2 cellular contexts compared by ENCODE assay signal in the genomic region with DNA sequence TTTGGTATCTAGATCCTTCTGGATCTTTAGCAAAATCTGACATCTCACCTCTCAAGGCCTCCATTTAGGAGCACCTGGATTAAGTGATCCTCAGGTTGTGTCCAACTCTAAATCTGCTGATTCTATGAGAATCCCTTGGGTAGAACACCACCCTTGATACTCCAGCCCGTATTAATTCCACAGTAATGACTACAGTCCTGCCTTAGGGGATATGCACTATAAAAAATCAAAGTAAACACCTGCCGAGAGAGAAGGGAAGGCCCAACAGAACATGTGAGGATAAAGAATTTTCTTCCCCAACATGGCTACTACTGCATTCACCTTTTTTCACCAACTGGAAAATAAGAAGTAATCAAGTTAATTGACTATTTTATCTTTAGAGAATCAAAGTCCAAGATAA.
TF ChIP-seq lines count a peak whose summit lies in the region.

No MANE protein-coding gene starts in this region.

TF ChIP-seq in K562, 482 proteins besides CTCF, POLR2A, EP300 and RAD21:
- 0 out of 2 replicates have a peak, but pooled peaks have one; percentile 33 for TF ChIP-seq ZNF324 (CRISPR knock-in tag; IDR thresholded peaks at IDR 0.05)
- TF ChIP-seq, protein P1, sequence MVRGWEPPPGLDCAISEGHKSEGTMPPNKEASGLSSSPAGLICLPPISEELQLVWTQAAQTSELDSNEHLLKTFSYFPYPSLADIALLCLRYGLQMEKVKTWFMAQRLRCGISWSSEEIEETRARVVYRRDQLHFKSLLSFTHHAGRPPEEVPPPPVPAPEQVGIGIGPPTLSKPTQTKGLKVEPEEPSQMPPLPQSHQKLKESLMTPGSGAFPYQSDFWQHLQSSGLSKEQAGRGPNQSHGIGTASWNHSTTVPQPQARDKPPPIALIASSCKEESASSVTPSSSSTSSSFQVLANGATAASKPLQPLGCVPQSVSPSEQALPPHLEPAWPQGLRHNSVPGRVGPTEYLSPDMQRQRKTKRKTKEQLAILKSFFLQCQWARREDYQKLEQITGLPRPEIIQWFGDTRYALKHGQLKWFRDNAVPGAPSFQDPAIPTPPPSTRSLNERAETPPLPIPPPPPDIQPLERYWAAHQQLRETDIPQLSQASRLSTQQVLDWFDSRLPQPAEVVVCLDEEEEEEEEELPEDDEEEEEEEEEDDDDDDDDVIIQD (CRISPR knock-in tag; IDR thresholded peaks at IDR 0.05), result no peak
- no peak for TF ChIP-seq NR2C1 (IDR thresholded peaks at IDR 0.05)
- no peak for TF ChIP-seq NR2C1 (tag; IDR thresholded peaks at IDR 0.05)
- no peak for TF ChIP-seq SIN3B (IDR thresholded peaks at IDR 0.05; ENCODE audit: low read depth)
- TF ChIP-seq POLR2H (tag; IDR thresholded peaks at IDR 0.05; ENCODE audit: low read depth), result peak; percentile 33
- TF ChIP-seq EP400 (IDR thresholded peaks at IDR 0.05), result 0 out of 2 replicates have a peak, but pooled peaks have one; percentile 6
- no peak for TF ChIP-seq MLLT1 (IDR thresholded peaks at IDR 0.05)
- TF ChIP-seq NFATC3 (IDR thresholded peaks at IDR 0.05), result no peak
- 0 out of 4 replicates have a peak, but pooled peaks of 1 of the 2 experiments have one; percentile 16 for TF ChIP-seq CSDE1 (IDR thresholded peaks at IDR 0.05)
- TF ChIP-seq C11orf30 (IDR thresholded peaks at IDR 0.05; ENCODE audit: low read depth), result peak; percentile 32; the same call in 1 of the 2 replicates
- TF ChIP-seq EHMT2 (IDR thresholded peaks at IDR 0.05), result no peak
- TF ChIP-seq JUND (IDR thresholded peaks at IDR 0.05; ENCODE audit: borderline replicate concordance, low read depth, low read length), result no peak
- no peak for TF ChIP-seq JUND (tag; IDR thresholded peaks at IDR 0.05; ENCODE audit: borderline replicate concordance, low read depth, low read length)
- TF ChIP-seq HDAC8 (tag; IDR thresholded peaks at IDR 0.05), result 0 out of 2 replicates have a peak, but pooled peaks have one; percentile 3

TF ChIP-seq in SK-N-SH, 30 proteins besides CTCF, POLR2A, EP300 and RAD21:
- TF ChIP-seq RCOR1 (IDR thresholded peaks at IDR 0.05; ENCODE audit: low read length) (no peak), FOXM1 (IDR thresholded peaks at IDR 0.05; ENCODE audit: low read depth) (no peak), FOXJ3 (CRISPR knock-in tag; IDR thresholded peaks at IDR 0.05) (no peak), PBX3 (IDR thresholded peaks at IDR 0.05) (no peak), MEF2A (IDR thresholded peaks at IDR 0.05; ENCODE audit: borderline replicate concordance, low read depth) (no peak), RXRA (IDR thresholded peaks at IDR 0.05; ENCODE audit: borderline replicate concordance, low read depth) (no peak), POLR2AphosphoS5 (IDR thresholded peaks at IDR 0.05; ENCODE audit: low read depth, low read length) (no peak), TAF1 (IDR thresholded peaks at IDR 0.05; ENCODE audit: borderline replicate concordance, low read depth, low read length) (no peak), TCF12 (IDR thresholded peaks at IDR 0.05) (no peak), MXI1 (IDR thresholded peaks at IDR 0.05; ENCODE audit: low read depth, low read length) (no peak), FOSL2 (IDR thresholded peaks at IDR 0.05; ENCODE audit: borderline replicate concordance, low read depth) (no peak), NFIC (IDR thresholded peaks at IDR 0.05; ENCODE audit: borderline replicate concordance) (no peak), JUND (IDR thresholded peaks at IDR 0.05) (no peak), SIN3A (IDR thresholded peaks at IDR 0.05; ENCODE audit: borderline replicate concordance, low read depth, low read length) (no peak), NRF1 (IDR thresholded peaks at IDR 0.05; ENCODE audit: low read depth, low read length) (no peak)
- TF ChIP-seq, protein P2, sequence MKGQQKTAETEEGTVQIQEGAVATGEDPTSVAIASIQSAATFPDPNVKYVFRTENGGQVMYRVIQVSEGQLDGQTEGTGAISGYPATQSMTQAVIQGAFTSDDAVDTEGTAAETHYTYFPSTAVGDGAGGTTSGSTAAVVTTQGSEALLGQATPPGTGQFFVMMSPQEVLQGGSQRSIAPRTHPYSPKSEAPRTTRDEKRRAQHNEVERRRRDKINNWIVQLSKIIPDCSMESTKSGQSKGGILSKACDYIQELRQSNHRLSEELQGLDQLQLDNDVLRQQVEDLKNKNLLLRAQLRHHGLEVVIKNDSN (IDR thresholded peaks at IDR 0.05; ENCODE audit: borderline replicate concordance, low read depth), result no peak
